ENCODE assay signal across 9 cellular contexts in genomic region chr4:145605941-145606340, GRCh38.
"Had no signal": no experiment of that assay in that cellular context is flagged by ENCODE, and none has a peak within 500 bp of the region (broad histone marks: within the 10 kb centered on the region; RNA-seq: fewer than 3 reads in every experiment).

No MANE protein-coding gene starts in this region.

- H3K27me3 Mint-ChIP-seq: IgD-negative memory B cell had no signal

- H3K4me1 Mint-ChIP-seq: IgD-negative memory B cell had no signal

- H2AFZ ChIP-seq: GM23248 had no signal

- H3K4me3 ChIP-seq: GM23248, HAP-1 had no signal

- H3K4me1 ChIP-seq: HAP-1 had no signal

- ATAC-seq: HCT116, HepG2 had no signal

- H3K27ac ChIP-seq: GM23248, HL-60 had no signal

- H3K36me3 Mint-ChIP-seq: IgD-negative memory B cell had no signal

- FAIRE-seq: HepG2 had no signal

- H3K36me3 ChIP-seq: HAP-1 had no signal

- H3K27ac Mint-ChIP-seq: IgD-negative memory B cell had no signal

- H3K9ac ChIP-seq: GM23248 had no signal

- DNase-seq: GM23248, GOT3, H7, KG1 had no signal
